In the genomic region with DNA sequence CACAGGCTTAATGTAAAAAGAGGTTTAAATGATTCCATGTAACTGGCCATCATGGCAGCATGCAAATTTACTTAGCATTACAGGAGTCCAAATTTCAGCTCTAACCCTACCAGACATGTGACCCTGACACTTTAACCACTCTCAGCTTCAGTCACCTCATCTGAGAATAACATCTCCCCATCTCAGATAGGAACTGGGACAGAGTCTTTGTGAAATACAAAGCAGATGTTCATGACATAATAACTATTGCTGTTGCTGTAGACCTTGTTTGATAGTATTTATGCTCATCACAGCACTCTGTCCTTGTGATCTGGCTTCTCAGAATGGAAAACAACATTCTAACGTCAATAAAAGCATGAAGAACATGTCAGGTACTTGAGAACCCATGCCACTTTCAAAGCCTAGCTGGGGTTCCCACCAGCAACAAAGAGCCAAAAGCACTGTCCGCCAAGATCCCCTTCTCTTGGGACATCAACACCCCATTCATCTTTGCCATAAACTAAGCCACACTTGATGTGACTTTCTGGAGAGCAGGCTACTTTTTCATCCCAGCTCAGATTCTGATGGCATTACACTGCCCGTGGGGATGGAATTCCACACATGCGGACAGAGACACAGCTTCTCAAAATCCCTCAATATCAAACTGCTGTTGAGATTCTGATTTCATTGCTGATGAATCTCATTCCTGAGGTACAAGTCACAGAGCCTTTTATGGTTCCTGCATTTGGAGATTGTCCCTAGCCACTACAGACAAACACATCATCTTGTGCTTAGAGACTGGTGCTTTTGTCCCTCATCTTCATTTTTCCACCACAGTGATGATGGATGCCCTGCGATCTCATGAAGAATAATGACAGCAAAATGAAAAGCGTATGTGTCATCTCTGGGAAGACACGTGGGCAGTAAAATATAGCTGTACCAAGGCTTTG, we compare ENCODE assay signal across 7 cellular contexts.
DNase-seq lines count a peak whose midpoint lies in the region; ATAC-seq and TF ChIP-seq lines count a peak whose summit lies in the region.

No MANE protein-coding gene starts in this region.

- no peak for TF ChIP-seq CTCF in activated CD8-positive, alpha-beta T cell treated with anti-CD3 and anti-CD28 coated beads for 36 hours (IDR thresholded peaks at IDR 0.05)
- no peak for TF ChIP-seq CTCF in osteocyte (IDR thresholded peaks at IDR 0.05)

- peaks cover 6% of the 10 kb centered on the region for H3K36me3 Mint-ChIP-seq in activated CD8-positive, alpha-beta T cell treated with anti-CD3 and anti-CD28 coated beads for 36 hours (ENCODE audit: low read depth)
- no peaks in the 10 kb centered on the region for H3K36me3 Mint-ChIP-seq in osteocyte (ENCODE audit: unreplicated experiment)

- H3K4me3 Mint-ChIP-seq in activated CD8-positive, alpha-beta T cell treated with anti-CD3 and anti-CD28 coated beads for 36 hours = no peak overlapping the region
- H3K4me3 Mint-ChIP-seq in osteocyte (ENCODE audit: unreplicated experiment) = no peak overlapping the region

- peak overlapping the region; percentile 91 for H3K27ac Mint-ChIP-seq in activated CD8-positive, alpha-beta T cell treated with anti-CD3 and anti-CD28 coated beads for 36 hours
- peak overlapping the region; percentile 70 for H3K27ac Mint-ChIP-seq in osteocyte (ENCODE audit: unreplicated experiment)

- H3K4me1 Mint-ChIP-seq in activated CD8-positive, alpha-beta T cell treated with anti-CD3 and anti-CD28 coated beads for 36 hours (ENCODE audit: low read depth) = peaks cover 84% of the 10 kb centered on the region
- H3K4me1 Mint-ChIP-seq in osteocyte (ENCODE audit: unreplicated experiment) = peaks cover 52% of the 10 kb centered on the region

- CTCF ChIA-PET in activated CD8-positive, alpha-beta T cell treated with anti-CD3 and anti-CD28 coated beads for 36 hours (lab: Charles Lee) = interaction anchor here (0.8 to 2.0 kb wide), 5 partner anchors 8 to 94 kb away, joined by 3 to 8 read pairs (median 3); no protein-coding TSS in a partner anchor

- H3K27me3 Mint-ChIP-seq in activated CD8-positive, alpha-beta T cell treated with anti-CD3 and anti-CD28 coated beads for 36 hours = no peaks in the 10 kb centered on the region
- no peaks in the 10 kb centered on the region for H3K27me3 Mint-ChIP-seq in osteocyte (ENCODE audit: unreplicated experiment)

- POLR2A ChIA-PET in activated CD8-positive, alpha-beta T cell treated with anti-CD3 and anti-CD28 coated beads for 36 hours (lab: Charles Lee) = interaction anchor here (0.9 to 2.2 kb wide), 3 partner anchors 8 to 28 kb away, joined by 3 to 11 read pairs (median 5); no protein-coding TSS in a partner anchor

- ATAC-seq in GM18907 (IDR thresholded peaks at IDR 0.05; ENCODE audit: unreplicated experiment) (peak; percentile 48), HG02798 (IDR thresholded peaks at IDR 0.05; ENCODE audit: poor library complexity, unreplicated experiment) (peak; percentile 78)
- peak; percentile 24 for ATAC-seq in activated CD8-positive, alpha-beta T cell treated with anti-CD3 and anti-CD28 coated beads for 36 hours

- H3K9me3 Mint-ChIP-seq in activated CD8-positive, alpha-beta T cell treated with anti-CD3 and anti-CD28 coated beads for 36 hours = peaks cover 3% of the 10 kb centered on the region
- H3K9me3 Mint-ChIP-seq in osteocyte (ENCODE audit: unreplicated experiment) = no peaks in the 10 kb centered on the region

- intact Hi-C loops in activated CD8-positive, alpha-beta T cell treated with anti-CD3 and anti-CD28 coated beads for 36 hours (cut with micrococcal nuclease) = loop anchor here (10.0 kb wide), 1 partner anchor 307 kb away; no protein-coding TSS in a partner anchor

- no peak for DNase-seq in activated CD8-positive, alpha-beta T cell treated with anti-CD3 and anti-CD28 coated beads for 36 hours
- DNase-seq in osteocyte (ENCODE audit: extremely low spot score, unreplicated experiment) (no peak), COLO668 (lab: John Stamatoyannopoulos, UW; ENCODE audit: unreplicated experiment) (no peak), NCI-H2081 treated with DMSO at 0.1 percent for 48 hours (lab: John Stamatoyannopoulos, UW) (no peak), 8988T (no peak)

Comparison
In these comparisons a context has a peak if more than half of its experiments do, and no peak if none do; other contexts are left out.
1. ATAC-seq: peak in every context shown above with its lines; median percentile 78 in HG02798; 48 in GM18907; 24 in activated CD8-positive, alpha-beta T cell treated with anti-CD3 and anti-CD28 coated beads for 36 hours.